Comparison of ENCODE assay signal across 8 cellular contexts in genomic region chr9:111484564-111484878, GRCh38. TPM values are rescaled to one million over a fixed set of nuclear protein-coding genes. Genes with fewer than 3 reads are reported as not detected.
A peak's percentile ranks its signal among the peaks of the same experiment; 100 is the strongest.
DNase-seq lines count a peak whose midpoint lies in the region; ATAC-seq and TF ChIP-seq lines count a peak whose summit lies in the region.

No MANE protein-coding gene starts in this region.

- H3K9me3 ChIP-seq in heart left ventricle = no peaks in the 10 kb centered on the region
- H3K9me3 ChIP-seq in WERI-Rb-1 (ENCODE audit: severe bottlenecking) = no peaks in the 10 kb centered on the region
- no peaks in the 10 kb centered on the region for H3K9me3 ChIP-seq in right cardiac atrium (ENCODE audit: control insufficient read depth, low read length)
- no peaks in the 10 kb centered on the region for H3K9me3 ChIP-seq in spleen

- whole genome bisulfite sequencing in heart left ventricle, 4 donors = 5 to 15% (median 10%) methylated on average over 4 of the region's 4 CpGs
- 6% methylated on average over 4 of the region's 4 CpGs for WGBS in right cardiac atrium
- 0 to 4% (median 1%) methylated on average over 4 of the region's 4 CpGs for WGBS in spleen, 5 donors

- H3K27me3 ChIP-seq in heart left ventricle = no peaks in the 10 kb centered on the region
- H3K27me3 ChIP-seq in WERI-Rb-1 (ENCODE audit: insufficient read depth, low read depth, severe bottlenecking) = no peaks in the 10 kb centered on the region
- no peaks in the 10 kb centered on the region for H3K27me3 ChIP-seq in right cardiac atrium (ENCODE audit: control insufficient read depth, insufficient read depth)
- H3K27me3 ChIP-seq in spleen (replicated peaks in 1 of 7) = no peaks in the 10 kb centered on the region

- ATAC-seq in heart left ventricle = no peak
- no peak for ATAC-seq in Right ventricle myocardium inferior
- ATAC-seq in right cardiac atrium = no peak

- H3K27ac ChIP-seq in heart left ventricle (peak overlapping the region; percentile 92 to 99 (median 98)), WERI-Rb-1 (peak overlapping the region; percentile 94), right cardiac atrium (ENCODE audit: low read length) (peak overlapping the region; percentile 96), spleen (peak overlapping the region; percentile 95 to 99 (median 96))

- TF ChIP-seq CTCF in heart left ventricle (IDR thresholded peaks at IDR 0.05) (no peak), WERI-Rb-1 (IDR thresholded peaks at IDR 0.05; ENCODE audit: low read depth, low read length) (no peak), spleen (IDR thresholded peaks at IDR 0.05 in 8 of 11, conservative IDR thresholded peaks at IDR 0.05 in 3 of 11) (no peak)

- TF ChIP-seq POLR2A in heart left ventricle (IDR thresholded peaks at IDR 0.05) (no peak), spleen (IDR thresholded peaks at IDR 0.05) (no peak)

- H3K4me3 ChIP-seq in heart left ventricle = peak overlapping the region; percentile 53 to 98 (median 94)
- H3K4me3 ChIP-seq in WERI-Rb-1 (ENCODE audit: low read depth, low read length) = peak overlapping the region; percentile 90
- peak overlapping the region; percentile 85 for H3K4me3 ChIP-seq in right cardiac atrium (ENCODE audit: low read length)
- H3K4me3 ChIP-seq in spleen = peak overlapping the region; percentile 61 to 95 (median 90)

- intact Hi-C loops in heart left ventricle (cut with DNase I) = loop anchor here in 2 of 10 donors (2.0 to 5.0 kb wide), 2 partner anchors 40 to 118 kb away; partner anchors contain the start of gene ZNF483 (in 1 of the 2)
- intact Hi-C loops in Right ventricle myocardium inferior (cut with DNase I) = no loop called here
- intact Hi-C loops in right cardiac atrium (cut with DNase I) = loop anchor here in 1 of 4 donors (5.0 kb wide), 1 partner anchor 143 kb away; no protein-coding TSS in a partner anchor
- intact Hi-C loops in spleen (cut with DNase I; ENCODE audit: low total_unique reads) = loop anchor here (10.0 kb wide), 1 partner anchor 150 kb away; the partner anchor contains the start of gene DNAJC25

- H3K4me1 ChIP-seq in heart left ventricle (peaks cover 0 to 28% (median 16%) of the 10 kb centered on the region in 12 donors), right cardiac atrium (ENCODE audit: control insufficient read depth, insufficient read depth, low read length) (no peaks in the 10 kb centered on the region), spleen (peaks cover 10 to 38% (median 23%) of the 10 kb centered on the region in 6 donors)

- H3K36me3 ChIP-seq in heart left ventricle = no peaks in the 10 kb centered on the region
- no peaks in the 10 kb centered on the region for H3K36me3 ChIP-seq in WERI-Rb-1
- no peaks in the 10 kb centered on the region for H3K36me3 ChIP-seq in spleen

- DNase-seq in heart left ventricle = no peak
- DNase-seq in Right ventricle myocardium inferior (ENCODE audit: missing footprints) = no peak
- no peak for DNase-seq in WERI-Rb-1
- no peak for DNase-seq in right cardiac atrium
- no peak for DNase-seq in spleen
- no peak for DNase-seq in SW480 (ENCODE audit: low spot score)
- DNase-seq in CD1c-positive myeloid dendritic cell (ENCODE audit: extremely low spot score) = no peak
- no peak for DNase-seq in NCI-H2107 (lab: John Stamatoyannopoulos, UW)

RNA-seq across cellular contexts. Expression of gene ECPAS, which starts 0.3 kb away (rescaled TPM):
- total RNA-seq in heart left ventricle (100 to 1,000 TPM in 7 of 9 donors, 10 to 100 TPM in 2; 73.2 to 116 (median 103) TPM), Right ventricle myocardium inferior (108 TPM), right cardiac atrium (10 to 100 TPM; 85.4 to 99.1 (median 90.5) TPM), spleen (10 to 100 TPM; 53.2 to 71.2 (median 59.1) TPM)
- polyA plus RNA-seq in heart left ventricle (10 to 100 TPM; 28.9 to 43.3 TPM), right cardiac atrium (24.3 TPM), spleen (10 to 100 TPM in 1 of 3 donors, 1 to 10 TPM in 2; 7.5 to 11.9 (median 8.6) TPM)

RNA-seq across cellular contexts. Expression of gene ZNF483, which starts 40.5 kb away (rescaled TPM):
- total RNA-seq in heart left ventricle = 10 to 100 TPM in 2 of 9 donors, 1 to 10 TPM in 7; 1.4 to 13.9 (median 5.3) TPM
- under 1 TPM; 0.22 to 0.61 TPM for polyA plus RNA-seq in heart left ventricle
- 4.2 TPM for total RNA-seq in Right ventricle myocardium inferior
- total RNA-seq in right cardiac atrium = 10 to 100 TPM in 3 of 4 donors, 1 to 10 TPM in 1; 9.6 to 14.7 (median 10.7) TPM
- polyA plus RNA-seq in right cardiac atrium = 1.5 TPM
- 10 to 100 TPM in 3 of 7 donors, 1 to 10 TPM in 4; 6.3 to 13.7 (median 9.0) TPM for total RNA-seq in spleen
- polyA plus RNA-seq in spleen = under 1 TPM; 0.14 to 0.63 (median 0.42) TPM
